In genomic region chr5:109359643-109360042, GRCh38 we compare ENCODE assay signal across 25 cellular contexts. TPM values are rescaled to one million over a fixed set of nuclear protein-coding genes. Genes with fewer than 3 reads are reported as not detected.
DNase-seq lines count a peak whose midpoint lies in the region; ATAC-seq, FAIRE-seq and TF ChIP-seq lines count a peak whose summit lies in the region.
"Had no signal": no experiment of that assay in that cellular context is flagged by ENCODE, and none has a peak within 500 bp of the region (broad histone marks: within the 10 kb centered on the region; RNA-seq: fewer than 3 reads in every experiment).

No MANE protein-coding gene starts in this region.

- in situ Hi-C loops in K562 (cut with MboI) = no loop called here

- peaks cover 26% of the 10 kb centered on the region for H3K36me3 Mint-ChIP-seq in activated naive CD4-positive, alpha-beta T cell treated with anti-CD3 and anti-CD28 coated beads, Interleukin-2, amount 50 U/mL, for 24 hours
- peaks cover 42% of the 10 kb centered on the region for H3K36me3 Mint-ChIP-seq in activated naive CD4-positive, alpha-beta T cell treated with anti-CD3 and anti-CD28 coated beads, Interleukin-2, amount 10 ng/mL, durations not matched to agents 7 days and 5 days
- peaks cover 5 to 15% of the 10 kb centered on the region in 2 donors for H3K36me3 Mint-ChIP-seq in activated T-cell treated with anti-CD3 and anti-CD28 coated beads, Interleukin-2, amount 50 U/mL, for 72 hours (ENCODE audit: insufficient read depth in 2 of 2)

- no peaks in the 10 kb centered on the region for H3K4me1 ChIP-seq in A549
- no peaks in the 10 kb centered on the region for H3K4me1 ChIP-seq in K562 (replicated peaks in 1 of 2; ENCODE audit: control insufficient read depth in 2 of 2, insufficient read depth in 2 of 2, low read length in 2 of 2)
- no peaks in the 10 kb centered on the region for H3K4me1 ChIP-seq in kidney (ENCODE audit: control insufficient read depth in 1 of 2, insufficient read depth in 1 of 2, low read depth in 1 of 2, low read length in 2 of 2)
- H3K4me1 ChIP-seq: BE2C, BLaER1 had no signal

- peaks cover 43% of the 10 kb centered on the region for H3K36me3 ChIP-seq in K562 (ENCODE audit: control insufficient read depth, insufficient read depth, low read length)
- H3K36me3 ChIP-seq in kidney (ENCODE audit: control insufficient read depth in 1 of 2, insufficient read depth in 2 of 2, low read length in 2 of 2) = peaks cover 6 to 25% of the 10 kb centered on the region in 2 donors

- TF ChIP-seq EP300 in A549 (IDR thresholded peaks at IDR 0.05) = no peak
- TF ChIP-seq EP300 in K562 (IDR thresholded peaks at IDR 0.05; ENCODE audit: low read length) = no peak

- H3K9me3 Mint-ChIP-seq in activated naive CD4-positive, alpha-beta T cell treated with anti-CD3 and anti-CD28 coated beads, Interleukin-2, amount 50 U/mL, for 24 hours = no peaks in the 10 kb centered on the region
- no peaks in the 10 kb centered on the region for H3K9me3 Mint-ChIP-seq in activated naive CD4-positive, alpha-beta T cell treated with anti-CD3 and anti-CD28 coated beads, Interleukin-2, amount 10 ng/mL, durations not matched to agents 7 days and 5 days
- no peaks in the 10 kb centered on the region for H3K9me3 Mint-ChIP-seq in activated T-cell treated with anti-CD3 and anti-CD28 coated beads, Interleukin-2, amount 50 U/mL, for 72 hours
- H3K9me3 Mint-ChIP-seq: CD14-positive monocyte; CD4-positive, alpha-beta memory T cell; CD4-positive, CD25-positive, alpha-beta regulatory T cell; CD8-positive, alpha-beta memory T cell had no signal

- no peak for TF ChIP-seq CTCF in A549 (IDR thresholded peaks at IDR 0.05)
- TF ChIP-seq CTCF in K562 (IDR thresholded peaks at IDR 0.05 in 2 of 3, conservative IDR thresholded peaks at IDR 0.05 in 1 of 3; ENCODE audit: insufficient read depth in 2 of 3, low read depth in 1 of 3, low read length in 3 of 3) = no peak
- TF ChIP-seq CTCF in kidney (IDR thresholded peaks at IDR 0.05; ENCODE audit: borderline replicate concordance, extremely low read depth, insufficient read depth) = no peak

- H3K79me2 ChIP-seq in K562 (ENCODE audit: control insufficient read depth, insufficient read depth, low read length) = no peaks in the 10 kb centered on the region

- no peaks in the 10 kb centered on the region for H3K27me3 Mint-ChIP-seq in activated naive CD4-positive, alpha-beta T cell treated with anti-CD3 and anti-CD28 coated beads, Interleukin-2, amount 50 U/mL, for 24 hours
- H3K27me3 Mint-ChIP-seq in activated naive CD4-positive, alpha-beta T cell treated with anti-CD3 and anti-CD28 coated beads, Interleukin-2, amount 10 ng/mL, durations not matched to agents 7 days and 5 days = no peaks in the 10 kb centered on the region
- no peaks in the 10 kb centered on the region for H3K27me3 Mint-ChIP-seq in activated T-cell treated with anti-CD3 and anti-CD28 coated beads, Interleukin-2, amount 50 U/mL, for 72 hours (ENCODE audit: low read depth)
- H3K27me3 Mint-ChIP-seq: CD4-positive, alpha-beta memory T cell; CD4-positive, CD25-positive, alpha-beta regulatory T cell; CD8-positive, alpha-beta memory T cell had no signal

- DNase-seq in activated naive CD4-positive, alpha-beta T cell treated with anti-CD3 and anti-CD28 coated beads, Interleukin-2, amount 10 ng/mL, durations not matched to agents 7 days and 5 days = no peak
- DNase-seq in A549 (ENCODE audit: low read depth in 1 of 2, low spot score in 1 of 2) (no peak), K562 (ENCODE audit: extremely low read depth in 1 of 4, low spot score in 3 of 4) (no peak), kidney (no peak), DMS153 treated with DMSO at 0.1 percent for 48 hours (lab: John Stamatoyannopoulos, UW; ENCODE audit: unreplicated experiment) (no peak)
- DNase-seq in activated T-cell treated with anti-CD3 and anti-CD28 coated beads, Interleukin-2, amount 50 U/mL, for 72 hours = no peak
- no peak for DNase-seq in activated T-cell treated with anti-CD3 and anti-CD28 coated beads, Interleukin-2, amount 50 U/mL, for 48 hours
- DNase-seq: ACHN; BE2C; C1 segment of cervical spinal cord; CD4-positive, alpha-beta memory T cell; CD4-positive, CD25-positive, alpha-beta regulatory T cell; CD8-positive, alpha-beta memory T cell; COR-L47; DMS 273 treated with DMSO at 0.1 percent for 48 hours; DMS153; DMS79 treated with DMSO at 0.1 percent for 48 hours; GF-D8 had no signal

- intact Hi-C loops in K562 (cut with micrococcal nuclease) (loop anchor here (5.0 kb wide), 1 partner anchor 73 kb away; no protein-coding TSS in a partner anchor), kidney (cut with DNase I) (no loop called here)

- POLR2A ChIA-PET in A549 (lab: Yijun Ruan, JAX) = no interaction called here
- POLR2A ChIA-PET in K562 (lab: Yijun Ruan, JAX) = no interaction called here

- FAIRE-seq in A549 (lab: Jason Lieb, UNC) (no peak), K562 (lab: Jason Lieb, UNC) (no peak), kidney (lab: Jason Lieb, UNC) (peak; percentile 13)
- FAIRE-seq: G401.6, GM12891, GM19239 had no signal

- WGBS in A549 (ENCODE audit: missing lambda C conversion rate) = 75% methylated on average over 3 of the region's 3 CpGs
- 73% methylated on average over 3 of the region's 3 CpGs for WGBS in K562 (ENCODE audit: insufficient coverage, low coverage, missing lambda C conversion rate)

- H3K4me3 ChIP-seq in A549 (no peak overlapping the region), K562 (no peak overlapping the region), kidney (ENCODE audit: low read length in 2 of 2) (no peak overlapping the region)
- H3K4me3 ChIP-seq: BLaER1 had no signal

- H3K9ac ChIP-seq in K562 (ENCODE audit: insufficient read depth in 1 of 2, low read depth in 2 of 2, low read length in 2 of 2) (no peak overlapping the region), kidney (ENCODE audit: low read length in 2 of 2) (no peak overlapping the region)
- H3K9ac ChIP-seq: BLaER1 had no signal

- peak overlapping the region; percentile 74 for H3K27ac Mint-ChIP-seq in activated naive CD4-positive, alpha-beta T cell treated with anti-CD3 and anti-CD28 coated beads, Interleukin-2, amount 50 U/mL, for 24 hours
- no peak overlapping the region for H3K27ac Mint-ChIP-seq in activated naive CD4-positive, alpha-beta T cell treated with anti-CD3 and anti-CD28 coated beads, Interleukin-2, amount 10 ng/mL, durations not matched to agents 7 days and 5 days
- no peak overlapping the region for H3K27ac Mint-ChIP-seq in activated T-cell treated with anti-CD3 and anti-CD28 coated beads, Interleukin-2, amount 50 U/mL, for 72 hours
- H3K27ac Mint-ChIP-seq: CD14-positive monocyte had no signal

- no TSS peak for BruUV-seq in K562 (replicated peaks; lab: Mats Ljungman, UMichigan)

- peaks cover 33% of the 10 kb centered on the region for H3K4me1 Mint-ChIP-seq in activated naive CD4-positive, alpha-beta T cell treated with anti-CD3 and anti-CD28 coated beads, Interleukin-2, amount 50 U/mL, for 24 hours
- H3K4me1 Mint-ChIP-seq in activated naive CD4-positive, alpha-beta T cell treated with anti-CD3 and anti-CD28 coated beads, Interleukin-2, amount 10 ng/mL, durations not matched to agents 7 days and 5 days = no peaks in the 10 kb centered on the region
- no peaks in the 10 kb centered on the region for H3K4me1 Mint-ChIP-seq in activated T-cell treated with anti-CD3 and anti-CD28 coated beads, Interleukin-2, amount 50 U/mL, for 72 hours (ENCODE audit: low read depth)
- H3K4me1 Mint-ChIP-seq: CD14-positive monocyte had no signal

- ATAC-seq in A549 = no peak
- ATAC-seq in K562 = no peak
- ATAC-seq in activated T-cell treated with anti-CD3 and anti-CD28 coated beads, Interleukin-2, amount 50 U/mL, for 72 hours (replicated peaks in 1 of 2) = no peak

- CTCF ChIA-PET in activated naive CD4-positive, alpha-beta T cell treated with anti-CD3 and anti-CD28 coated beads, Interleukin-2, amount 10 ng/mL, durations not matched to agents 7 days and 5 days (lab: Charles Lee) = no interaction called here
- CTCF ChIA-PET in A549 (lab: Yijun Ruan, JAX) (no interaction called here), K562 (lab: Yijun Ruan, JAX; ENCODE audit: low intra/inter-chr PET ratio) (no interaction called here)

- H3K9me3 ChIP-seq in A549 (no peaks in the 10 kb centered on the region), K562 (replicated peaks; ENCODE audit: control insufficient read depth, insufficient read depth, low read depth, low read length) (no peaks in the 10 kb centered on the region), kidney (ENCODE audit: control insufficient read depth in 1 of 2, low read length in 2 of 2) (no peaks in the 10 kb centered on the region)
- H3K9me3 ChIP-seq: BE2C, BLaER1 had no signal

- H3K4me3 Mint-ChIP-seq in activated naive CD4-positive, alpha-beta T cell treated with anti-CD3 and anti-CD28 coated beads, Interleukin-2, amount 50 U/mL, for 24 hours = no peak overlapping the region
- H3K4me3 Mint-ChIP-seq in activated naive CD4-positive, alpha-beta T cell treated with anti-CD3 and anti-CD28 coated beads, Interleukin-2, amount 10 ng/mL, durations not matched to agents 7 days and 5 days = no peak overlapping the region
- no peak overlapping the region for H3K4me3 Mint-ChIP-seq in activated T-cell treated with anti-CD3 and anti-CD28 coated beads, Interleukin-2, amount 50 U/mL, for 72 hours
- H3K4me3 Mint-ChIP-seq: CD14-positive monocyte; CD4-positive, alpha-beta memory T cell; CD4-positive, CD25-positive, alpha-beta regulatory T cell; CD8-positive, alpha-beta memory T cell had no signal

- no peak overlapping the region for H2AFZ ChIP-seq in K562 (ENCODE audit: low read depth, low read length)

- H3K4me2 ChIP-seq in A549 = no peak overlapping the region
- no peak overlapping the region for H3K4me2 ChIP-seq in K562 (ENCODE audit: insufficient read depth, low read length)
- H3K4me2 ChIP-seq: BLaER1 had no signal

- TF ChIP-seq POLR2A in A549 (IDR thresholded peaks at IDR 0.05; ENCODE audit: low read length) = no peak
- no peak for TF ChIP-seq POLR2A in K562 (conservative IDR thresholded peaks at IDR 0.05)

- TF ChIP-seq RAD21 in A549 (conservative IDR thresholded peaks at IDR 0.05 in 1 of 2, IDR thresholded peaks at IDR 0.05 in 1 of 2) (no peak), K562 (CRISPR knock-in tag; conservative IDR thresholded peaks at IDR 0.05 in 1 of 2, IDR thresholded peaks at IDR 0.05 in 1 of 2) (no peak)

- no peaks in the 10 kb centered on the region for H3K9me1 ChIP-seq in K562 (ENCODE audit: control insufficient read depth, insufficient read depth, low read length)

- no peaks in the 10 kb centered on the region for H3K27me3 ChIP-seq in K562 (ENCODE audit: control insufficient read depth in 2 of 2, insufficient read depth in 2 of 2, low read length in 2 of 2)
- H3K27me3 ChIP-seq: BE2C, BLaER1 had no signal

- H4K20me1 ChIP-seq in K562 (replicated peaks; ENCODE audit: control insufficient read depth, insufficient read depth, low read length) = no peaks in the 10 kb centered on the region
- H4K20me1 ChIP-seq: BLaER1 had no signal

- H3K27ac ChIP-seq in A549 = no peak overlapping the region
- H3K27ac ChIP-seq in K562 (ENCODE audit: extremely low read depth, low read depth, low read length) = no peak overlapping the region
- H3K27ac ChIP-seq in kidney (ENCODE audit: low read depth in 2 of 2, low read length in 2 of 2) = no peak overlapping the region
- H3K27ac ChIP-seq: 22Rv1, BLaER1 had no signal

RNA-seq across cellular contexts. Expression of gene PJA2, which starts 50.1 kb away (rescaled TPM):
- polyA plus RNA-seq in A549 (2011; rRNA removed) (47.2 and 56.5 TPM in 2 replicates), A549 (2017; fragmentation: RNase III; extraction: RNeasy Plus Mini Kit Qiagen cat#74134 plus additional on column Dnase treatment) (22.3 to 28.1 TPM (median 24.9 TPM) in 3 replicates), K562 (2011; rRNA removed) (69.6 and 82.1 TPM in 2 replicates), K562 (2014; fragmentation: Illumina TruSeq; extraction: Trizol) (50.2 and 53.2 TPM in 2 replicates), K562 (2014; fragmentation: Nextera tagmentation; extraction: Ambion mirVana) (10 to 100 TPM; 31.2 to 50.1 TPM), K562 (2014; rRNA removed) (33.9 TPM in 2 replicates), kidney (ENCODE audit: insufficient read depth, low read depth, low replicate concordance) (30.3 TPM)
- polyA plus RNA-seq in A549 (2012; cell fraction: cytosol; rRNA removed) = 7.6 and 8.4 TPM in 2 replicates
- 4.4 and 6.9 TPM in 2 replicates for polyA plus RNA-seq in A549 (2012; cell fraction: nucleus; rRNA removed)
- polyA minus RNA-seq in A549 (2011; rRNA and poly(A)+ RNA removed) = 29.7 and 29.8 TPM in 2 replicates
- total RNA-seq in K562 (2011; cell fraction: chromatin; rRNA removed; ENCODE audit: low replicate concordance) = 17.3 and 73.8 TPM in 2 replicates
- total RNA-seq in K562 (2011; cell fraction: nucleolus; rRNA removed) = 9.3 and 12.9 TPM in 2 replicates
- 29.8 and 44.4 TPM in 2 replicates for total RNA-seq in K562 (2011; cell fraction: nucleoplasm; rRNA removed)
- total RNA-seq in K562 (2014; rRNA removed) (25.1 and 26.4 TPM in 2 replicates), K562 (2014; rRNA removed; fragmentation: Illumina TruSeq; extraction: Trizol) (56.7 and 63.5 TPM in 2 replicates), K562 (2015; rRNA removed; fragmentation: Illumina TruSeq; extraction: Trizol) (48.8 and 52.1 TPM in 2 replicates), K562 (2021) (43.1 and 43.7 TPM in 2 replicates), kidney (103 TPM)
- 16.4 and 39.3 TPM in 2 replicates for polyA plus RNA-seq in K562 (2011; cell fraction: cytosol; rRNA removed)
- 14.9 and 24.4 TPM in 2 replicates for polyA plus RNA-seq in K562 (2011; cell fraction: nucleus; rRNA removed)
- polyA plus RNA-seq in K562 (2012) = 44.5 and 46.7 TPM in 2 replicates
- 150 and 167 TPM in 2 replicates for polyA minus RNA-seq in K562 (2011; rRNA and poly(A)+ RNA removed)
- polyA minus RNA-seq in K562 (2011; cell fraction: cytosol; rRNA and poly(A)+ RNA removed) = 39.3 and 47.3 TPM in 2 replicates
- 21.4 and 44.0 TPM in 2 replicates for polyA minus RNA-seq in K562 (2011; cell fraction: nucleus; rRNA and poly(A)+ RNA removed)
- 10 to 100 TPM; 62.5 to 66.2 TPM for total RNA-seq in activated T-cell treated with anti-CD3 and anti-CD28 coated beads, Interleukin-2, amount 50 U/mL, for 72 hours
